23 cellular contexts compared by ENCODE assay signal in the genomic region with DNA sequence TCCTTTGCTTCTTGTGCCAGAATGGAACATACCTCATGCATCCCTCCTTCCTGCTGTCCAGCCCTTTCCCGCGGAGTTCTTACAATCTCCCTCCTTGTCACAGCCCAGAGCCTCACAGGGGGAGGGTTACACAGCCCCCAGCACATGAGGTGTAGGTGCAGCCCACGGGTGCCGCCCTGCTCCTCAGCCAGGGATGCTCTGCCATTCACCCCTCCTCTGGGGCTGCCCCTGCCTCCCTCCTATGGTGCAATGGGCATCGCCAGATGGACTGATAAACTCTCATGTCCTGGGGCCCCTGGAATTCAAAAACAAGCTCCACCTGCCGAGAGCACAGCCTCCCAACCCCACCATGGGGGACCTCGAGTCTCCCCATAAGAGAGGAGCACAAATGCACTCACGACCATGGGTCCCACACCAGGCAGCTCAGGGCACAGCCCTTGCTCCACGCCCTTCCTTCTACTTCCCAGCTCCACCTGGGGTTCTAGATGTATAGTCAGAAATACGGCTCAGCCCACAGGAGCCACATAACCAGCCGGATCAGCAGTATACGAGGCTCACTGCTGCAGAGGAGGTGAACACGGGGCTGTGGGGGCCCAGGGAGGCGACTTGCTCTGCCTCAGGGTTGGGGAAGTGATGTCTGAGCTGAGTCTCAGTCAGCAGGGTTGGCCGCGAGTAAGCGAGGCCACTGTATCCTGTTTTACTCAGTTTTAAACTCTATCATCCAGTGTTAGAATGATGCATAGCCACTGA.
"Had no signal": no experiment of that assay in that cellular context is flagged by ENCODE, and none has a peak within 500 bp of the region (broad histone marks: within the 10 kb centered on the region; RNA-seq: fewer than 3 reads in every experiment).

No MANE protein-coding gene starts in this region.

- H3K27ac Mint-ChIP-seq: activated CD4-positive, alpha-beta T cell treated with anti-CD3 and anti-CD28 coated beads, Interleukin-2, amount 10 ng/mL, durations not matched to agents 7 days and 5 days; activated CD8-positive, alpha-beta T cell treated with anti-CD3 and anti-CD28 coated beads, Interleukin-2, amount 10 ng/mL, durations not matched to agents 7 days and 5 days; activated naive CD8-positive, alpha-beta T cell; activated T-cell treated with anti-CD3 and anti-CD28 coated beads, Interleukin-2, amount 50 U/mL, for 24 hours; activated T-helper 1 cell treated with anti-CD3 and anti-CD28 coated beads, Interleukin-12 subunit alpha, Interleukin-12 subunit beta, Interleukin-2, Interleukin-4 antibody, amounts not matched to agents 30 ng/mL and 10 ng/mL and 1 ng/mL, durations not matched to agents 14 hours and 24 hours and 36 hours had no signal

- H3K4me1 Mint-ChIP-seq: activated CD4-positive, alpha-beta T cell treated with anti-CD3 and anti-CD28 coated beads, Interleukin-2, amount 10 ng/mL, durations not matched to agents 7 days and 5 days had no signal

- H3K4me2 ChIP-seq: SK-N-SH had no signal

- H3K9me3 Mint-ChIP-seq: activated CD4-positive, alpha-beta T cell treated with anti-CD3 and anti-CD28 coated beads, Interleukin-2, amount 10 ng/mL, durations not matched to agents 7 days and 5 days; activated T-cell treated with anti-CD3 and anti-CD28 coated beads, Interleukin-2, amount 50 U/mL, for 24 hours; activated T-helper 1 cell treated with anti-CD3 and anti-CD28 coated beads, Interleukin-12 subunit alpha, Interleukin-12 subunit beta, Interleukin-2, Interleukin-4 antibody, amounts not matched to agents 30 ng/mL and 10 ng/mL and 1 ng/mL, durations not matched to agents 14 hours and 24 hours and 36 hours; brain had no signal

- H3K4me3 Mint-ChIP-seq: activated CD4-positive, alpha-beta T cell treated with anti-CD3 and anti-CD28 coated beads, Interleukin-2, amount 10 ng/mL, durations not matched to agents 7 days and 5 days; activated CD8-positive, alpha-beta T cell treated with anti-CD3 and anti-CD28 coated beads, Interleukin-2, amount 10 ng/mL, durations not matched to agents 7 days and 5 days; activated naive CD8-positive, alpha-beta T cell; activated T-cell treated with anti-CD3 and anti-CD28 coated beads, Interleukin-2, amount 50 U/mL, for 24 hours; activated T-helper 1 cell treated with anti-CD3 and anti-CD28 coated beads, Interleukin-12 subunit alpha, Interleukin-12 subunit beta, Interleukin-2, Interleukin-4 antibody, amounts not matched to agents 30 ng/mL and 10 ng/mL and 1 ng/mL, durations not matched to agents 14 hours and 24 hours and 36 hours had no signal

- H3K36me3 ChIP-seq: SJCRH30 had no signal

- H3K27me3 ChIP-seq: SJCRH30 had no signal

- H3K4me1 ChIP-seq: SJCRH30 had no signal

- H3K27me3 Mint-ChIP-seq: activated CD4-positive, alpha-beta T cell treated with anti-CD3 and anti-CD28 coated beads, Interleukin-2, amount 10 ng/mL, durations not matched to agents 7 days and 5 days; activated naive CD8-positive, alpha-beta T cell; activated T-cell treated with anti-CD3 and anti-CD28 coated beads, Interleukin-2, amount 50 U/mL, for 24 hours had no signal

- H3K9me3 ChIP-seq: SJCRH30, SK-N-SH had no signal

- H3K27ac ChIP-seq: SJCRH30, VCaP had no signal

- DNase-seq: activated CD4-positive, alpha-beta T cell treated with anti-CD3 and anti-CD28 coated beads, Interleukin-2, amount 10 ng/mL, durations not matched to agents 7 days and 5 days; activated CD4-positive, CD25-positive, alpha-beta regulatory T cell; activated CD8-positive, alpha-beta T cell treated with anti-CD3 and anti-CD28 coated beads, Interleukin-2, amount 10 ng/mL, durations not matched to agents 7 days and 5 days; activated effector memory CD4-positive, alpha-beta T cell treated with anti-CD3 and anti-CD28 coated beads, Interleukin-2, amount 50 U/mL, for 16 hours; activated naive CD4-positive, alpha-beta T cell treated with Interleukin-2 at 50 U/mL for 16 hours; activated T-cell treated with anti-CD3 and anti-CD28 coated beads, Interleukin-2, amount 50 U/mL, for 24 hours; Karpas-422; MM.1S; NCI-H146; NCI-H187 treated with DMSO at 0.1 percent for 48 hours; NCI-H2081 treated with DMSO at 0.1 percent for 48 hours; NCI-H446; NCI-H524 treated with DMSO at 0.1 percent for 48 hours; NCI-H748 treated with DMSO at 0.1 percent for 48 hours; Right ventricle myocardium superior; SJCRH30; SK-N-SH; T-helper 1 cell had no signal

- H3K9ac ChIP-seq: SK-N-SH had no signal

- ATAC-seq: activated CD8-positive, alpha-beta T cell treated with anti-CD3 and anti-CD28 coated beads, Interleukin-2, amount 10 ng/mL, durations not matched to agents 7 days and 5 days; K562 had no signal

- H3K4me3 ChIP-seq: K562, SJCRH30 had no signal

- H3K36me3 Mint-ChIP-seq: brain had no signal
